In genomic region chr10:112904000-112904399, GRCh38 we compare ENCODE assay signal across 16 cellular contexts. TPM values are rescaled to one million over a fixed set of nuclear protein-coding genes. Genes with fewer than 3 reads are reported as not detected.
DNase-seq lines count a peak whose midpoint lies in the region; ATAC-seq, FAIRE-seq and TF ChIP-seq lines count a peak whose summit lies in the region.
"Had no signal": no experiment of that assay in that cellular context is flagged by ENCODE, and none has a peak within 500 bp of the region (broad histone marks: within the 10 kb centered on the region; RNA-seq: fewer than 3 reads in every experiment).

No MANE protein-coding gene starts in this region.

- H3K36me3 ChIP-seq in bronchial epithelial cell (ENCODE audit: control insufficient read depth, insufficient read depth, low read length) = no peaks in the 10 kb centered on the region
- H3K36me3 ChIP-seq: right atrium auricular region had no signal

- H3K27ac Mint-ChIP-seq in naive thymus-derived CD8-positive, alpha-beta T cell = no peak overlapping the region
- H3K27ac Mint-ChIP-seq: WTC11 had no signal

- intact Hi-C loops in posterior vena cava (cut with DNase I) = no loop called here

- H3K27me3 ChIP-seq in bronchial epithelial cell (ENCODE audit: control insufficient read depth, insufficient read depth, low read length) = no peaks in the 10 kb centered on the region
- H3K27me3 ChIP-seq: right atrium auricular region had no signal

- peaks cover 0 to 1% (median 0%) of the 10 kb centered on the region in 5 donors for H3K27me3 Mint-ChIP-seq in naive thymus-derived CD8-positive, alpha-beta T cell

- no peak for ATAC-seq in naive thymus-derived CD8-positive, alpha-beta T cell
- ATAC-seq: WTC11 had no signal

- no peak overlapping the region for H3K4me3 Mint-ChIP-seq in naive thymus-derived CD8-positive, alpha-beta T cell
- H3K4me3 Mint-ChIP-seq: WTC11 had no signal

- POLR2A ChIA-PET in naive thymus-derived CD8-positive, alpha-beta T cell (lab: Charles Lee) = no interaction called here

- peak; percentile 14 for DNase-seq in GM04503 (ENCODE audit: low read depth)
- DNase-seq in M059J (ENCODE audit: low read depth) = peak; percentile 57
- peak; percentile 87 for DNase-seq in bronchial epithelial cell (ENCODE audit: low read depth)
- peak; percentile 95 for DNase-seq in kidney tubule cell (ENCODE audit: low spot score)
- DNase-seq in inferior parietal cortex (ENCODE audit: extremely low spot score) = no peak
- DNase-seq in naive thymus-derived CD8-positive, alpha-beta T cell = no peak
- no peak for DNase-seq in caudate nucleus (lab: John Stamatoyannopoulos, UW)
- no peak for DNase-seq in posterior vena cava (ENCODE audit: low spot score)
- DNase-seq: AML-193; effector CD8-positive, alpha-beta T cell; NCI-H774 had no signal

- H3K4me1 Mint-ChIP-seq in naive thymus-derived CD8-positive, alpha-beta T cell = no peaks in the 10 kb centered on the region

- H3K4me3 ChIP-seq in bronchial epithelial cell (ENCODE audit: low read depth, low read length) = no peak overlapping the region
- H3K4me3 ChIP-seq: right atrium auricular region had no signal

- no peak for TF ChIP-seq CTCF in bronchial epithelial cell (IDR thresholded peaks at IDR 0.05; ENCODE audit: insufficient read depth, low read length, severe bottlenecking)

- no peak overlapping the region for H3K27ac ChIP-seq in caudate nucleus (ENCODE audit: low read depth, low read length)
- H3K27ac ChIP-seq: right atrium auricular region had no signal

- no peaks in the 10 kb centered on the region for H3K9me3 Mint-ChIP-seq in naive thymus-derived CD8-positive, alpha-beta T cell
- H3K9me3 Mint-ChIP-seq: WTC11 had no signal

- no peaks in the 10 kb centered on the region for H3K36me3 Mint-ChIP-seq in naive thymus-derived CD8-positive, alpha-beta T cell
- H3K36me3 Mint-ChIP-seq: WTC11 had no signal

- no peak for FAIRE-seq in bronchial epithelial cell (lab: Jason Lieb, UNC)
- FAIRE-seq: D721Med, GM18507, GM19239 had no signal

RNA-seq across cellular contexts. Expression of gene TCF7L2, which starts 46.0 kb away (rescaled TPM):
- 0.34 and 2.6 TPM in 2 replicates for total RNA-seq in M059J (2014; rRNA removed; shearing (Covaris generic))
- 1.1 and 1.2 TPM in 2 replicates for total RNA-seq in bronchial epithelial cell
- 1 to 10 TPM; 4.3 to 6.0 TPM for total RNA-seq in naive thymus-derived CD8-positive, alpha-beta T cell
- 1 to 10 TPM; 1.6 to 4.1 (median 2.1) TPM for polyA plus RNA-seq in naive thymus-derived CD8-positive, alpha-beta T cell
- 10 to 100 TPM; 26.8 to 29.6 TPM for total RNA-seq in posterior vena cava

Comparison
In these comparisons a context has a peak if more than half of its experiments do, and no peak if none do; other contexts are left out.
1. DNase-seq: peak in GM04503 (single experiment), M059J (single experiment), bronchial epithelial cell (single experiment) and kidney tubule cell (single experiment); none in inferior parietal cortex (single experiment), naive thymus-derived CD8-positive, alpha-beta T cell (0 of 10), caudate nucleus (0 of 61) and posterior vena cava (single experiment).